10 cellular contexts compared by ENCODE assay signal in genomic region chr1:38027201-38028104, GRCh38. TPM values are rescaled to one million over a fixed set of nuclear protein-coding genes. Genes with fewer than 3 reads are reported as not detected.
DNase-seq lines count a peak whose midpoint lies in the region; ATAC-seq and TF ChIP-seq lines count a peak whose summit lies in the region.
"Had no signal": no experiment of that assay in that cellular context is flagged by ENCODE, and none has a peak within 500 bp of the region (broad histone marks: within the 10 kb centered on the region; RNA-seq: fewer than 3 reads in every experiment).

No MANE protein-coding gene starts in this region.

- H3F3A ChIP-seq in MM.1S (ENCODE audit: insufficient read depth, low read length): peaks cover 40% of the 10 kb centered on the region

- ATAC-seq in mucosa of descending colon: no peak

- H3K9ac ChIP-seq in MM.1S (ENCODE audit: low read length): peak overlapping the region; percentile 28; the same call in 1 of the 2 replicates

- H3K4me3 ChIP-seq in MM.1S (ENCODE audit: low read length) (peak overlapping the region; percentile 13), skin epidermis (peak overlapping the region in 1 of 7 experiments; percentile 7), mucosa of descending colon (no peak overlapping the region)

- peak overlapping the region; percentile 95 for H3K27ac Mint-ChIP-seq in activated CD4-positive, alpha-beta T cell treated with anti-CD3 and anti-CD28 coated beads, Interleukin-2, amount 10 ng/mL, durations not matched to agents 24 days and 14 days
- H3K27ac Mint-ChIP-seq in activated CD4-positive, alpha-beta T cell treated with anti-CD3 and anti-CD28 coated beads, Interleukin-2, amount 10 ng/mL, durations not matched to agents 7 days and 5 days: no peak overlapping the region
- peak overlapping the region in 3 of 5 experiments; percentile 22 to 91 (median 82) for H3K27ac Mint-ChIP-seq in brain

- intact Hi-C loops in activated CD4-positive, alpha-beta T cell treated with anti-CD3 and anti-CD28 coated beads, Interleukin-2, amount 10 ng/mL, durations not matched to agents 24 days and 14 days (cut with micrococcal nuclease): loop anchor here (1.0 to 10.0 kb wide), 5 partner anchors 15 to 560 kb away; partner anchors contain the start of gene UTP11
- intact Hi-C loops in mucosa of descending colon (cut with DNase I, micrococcal nuclease): no loop called here

- H3K27me3 ChIP-seq in MM.1S (replicated peaks; ENCODE audit: insufficient read depth, low read length): no peaks in the 10 kb centered on the region

- H3K27me3 Mint-ChIP-seq in activated CD4-positive, alpha-beta T cell treated with anti-CD3 and anti-CD28 coated beads, Interleukin-2, amount 10 ng/mL, durations not matched to agents 24 days and 14 days: no peaks in the 10 kb centered on the region
- no peaks in the 10 kb centered on the region for H3K27me3 Mint-ChIP-seq in activated CD4-positive, alpha-beta T cell treated with anti-CD3 and anti-CD28 coated beads, Interleukin-2, amount 10 ng/mL, durations not matched to agents 7 days and 5 days
- no peaks in the 10 kb centered on the region for H3K27me3 Mint-ChIP-seq in brain

- H3K9me3 Mint-ChIP-seq in activated CD4-positive, alpha-beta T cell treated with anti-CD3 and anti-CD28 coated beads, Interleukin-2, amount 10 ng/mL, durations not matched to agents 24 days and 14 days: no peaks in the 10 kb centered on the region
- H3K9me3 Mint-ChIP-seq in activated CD4-positive, alpha-beta T cell treated with anti-CD3 and anti-CD28 coated beads, Interleukin-2, amount 10 ng/mL, durations not matched to agents 7 days and 5 days: no peaks in the 10 kb centered on the region
- no peaks in the 10 kb centered on the region for H3K9me3 Mint-ChIP-seq in brain

- peak overlapping the region; percentile 66 for H3K4me3 Mint-ChIP-seq in activated CD4-positive, alpha-beta T cell treated with anti-CD3 and anti-CD28 coated beads, Interleukin-2, amount 10 ng/mL, durations not matched to agents 24 days and 14 days
- no peak overlapping the region for H3K4me3 Mint-ChIP-seq in activated CD4-positive, alpha-beta T cell treated with anti-CD3 and anti-CD28 coated beads, Interleukin-2, amount 10 ng/mL, durations not matched to agents 7 days and 5 days
- H3K4me3 Mint-ChIP-seq in brain: no peak overlapping the region

- H3K4me2 ChIP-seq in MM.1S (ENCODE audit: low read depth, low read length): peak overlapping the region; percentile 74

- CTCF ChIA-PET in activated CD4-positive, alpha-beta T cell treated with anti-CD3 and anti-CD28 coated beads, Interleukin-2, amount 10 ng/mL, durations not matched to agents 7 days and 5 days (lab: Charles Lee): interaction anchor here (0.5 to 2.3 kb wide), 7 partner anchors 9 to 508 kb away, joined by 3 to 7 read pairs (median 3); no protein-coding TSS in a partner anchor

- peak overlapping the region; percentile 90; the same call in 1 of the 2 replicates for H3K27ac ChIP-seq in MM.1S (ENCODE audit: low read length)
- peak overlapping the region in 16 of 21 experiments; percentile 11 to 93 (median 74) for H3K27ac ChIP-seq in skin epidermis

- H3K9me3 ChIP-seq in MM.1S (replicated peaks; ENCODE audit: insufficient read depth, low read length) (no peaks in the 10 kb centered on the region), mucosa of descending colon (no peaks in the 10 kb centered on the region)

- H3K9me2 ChIP-seq in MM.1S (replicated peaks; ENCODE audit: insufficient read depth, low read length): no peaks in the 10 kb centered on the region

- POLR2A ChIA-PET in activated CD4-positive, alpha-beta T cell treated with anti-CD3 and anti-CD28 coated beads, Interleukin-2, amount 10 ng/mL, durations not matched to agents 7 days and 5 days (lab: Charles Lee): no interaction called here

- H2AFZ ChIP-seq in MM.1S (ENCODE audit: low read length): 0 out of 2 replicates have a peak overlapping the region, but pooled peaks have one; percentile 36

- H3K79me2 ChIP-seq in MM.1S (ENCODE audit: low read length): no peaks in the 10 kb centered on the region

- H3K36me3 Mint-ChIP-seq in activated CD4-positive, alpha-beta T cell treated with anti-CD3 and anti-CD28 coated beads, Interleukin-2, amount 10 ng/mL, durations not matched to agents 24 days and 14 days (ENCODE audit: low read depth): peaks cover 37% of the 10 kb centered on the region
- peaks cover 13% of the 10 kb centered on the region for H3K36me3 Mint-ChIP-seq in activated CD4-positive, alpha-beta T cell treated with anti-CD3 and anti-CD28 coated beads, Interleukin-2, amount 10 ng/mL, durations not matched to agents 7 days and 5 days (ENCODE audit: low read depth)
- H3K36me3 Mint-ChIP-seq in brain: peaks cover 24% of the 10 kb centered on the region

- H3K36me3 ChIP-seq in MM.1S (replicated peaks; ENCODE audit: insufficient read depth, low read length) (no peaks in the 10 kb centered on the region; the same call in 1 of the 2 replicates), mucosa of descending colon (ENCODE audit: low read depth) (no peaks in the 10 kb centered on the region)

- TF ChIP-seq CTCF in MM.1S (IDR thresholded peaks at IDR 0.05; ENCODE audit: low read length): no peak
- no peak for TF ChIP-seq CTCF in brain (conservative IDR thresholded peaks at IDR 0.05)
- TF ChIP-seq CTCF in mucosa of descending colon (IDR thresholded peaks at IDR 0.05): no peak

- peaks cover 51% of the 10 kb centered on the region for H3K4me1 Mint-ChIP-seq in activated CD4-positive, alpha-beta T cell treated with anti-CD3 and anti-CD28 coated beads, Interleukin-2, amount 10 ng/mL, durations not matched to agents 24 days and 14 days
- H3K4me1 Mint-ChIP-seq in activated CD4-positive, alpha-beta T cell treated with anti-CD3 and anti-CD28 coated beads, Interleukin-2, amount 10 ng/mL, durations not matched to agents 7 days and 5 days: peaks cover 47% of the 10 kb centered on the region
- peaks cover 54% of the 10 kb centered on the region for H3K4me1 Mint-ChIP-seq in brain

- H3K4me1 ChIP-seq in MM.1S (ENCODE audit: low read length): peaks cover 50% of the 10 kb centered on the region
- H3K4me1 ChIP-seq in mucosa of descending colon (ENCODE audit: low read depth): peaks cover 13% of the 10 kb centered on the region

- no peaks in the 10 kb centered on the region for H4K20me1 ChIP-seq in MM.1S (ENCODE audit: insufficient read depth, low read length)

- DNase-seq in activated CD4-positive, alpha-beta T cell treated with anti-CD3 and anti-CD28 coated beads, Interleukin-2, amount 10 ng/mL, durations not matched to agents 24 days and 14 days: no peak
- DNase-seq in activated CD4-positive, alpha-beta T cell treated with anti-CD3 and anti-CD28 coated beads, Interleukin-2, amount 10 ng/mL, durations not matched to agents 7 days and 5 days: no peak
- DNase-seq in MM.1S (no peak), mucosa of descending colon (no peak), SHP77 treated with DMSO at 0.1 percent for 48 hours (lab: John Stamatoyannopoulos, UW) (no peak)
- no peak for DNase-seq in stimulated activated CD4-positive, alpha-beta T cell treated with anti-CD3 and anti-CD28 coated beads, Interleukin-15, amount 100 ng/mL, for 24 hours
- DNase-seq: GF-D8 had no signal

RNA-seq across cellular contexts. Expression of gene UTP11, which starts 14.9 kb away (rescaled TPM):
- 99.5 and 111 TPM in 2 replicates for total RNA-seq in activated CD4-positive, alpha-beta T cell treated with anti-CD3 and anti-CD28 coated beads, Interleukin-2, amount 10 ng/mL, durations not matched to agents 24 days and 14 days
- total RNA-seq in activated CD4-positive, alpha-beta T cell treated with anti-CD3 and anti-CD28 coated beads, Interleukin-2, amount 10 ng/mL, durations not matched to agents 7 days and 5 days: 10 to 100 TPM; 33.0 to 34.8 TPM
- 29.6 TPM for polyA plus RNA-seq in brain (ENCODE audit: insufficient read depth, low read depth, low replicate concordance)
- total RNA-seq in mucosa of descending colon: 10 to 100 TPM; 13.7 to 35.7 (median 15.3) TPM

RNA-seq across cellular contexts. Expression of gene POU3F1, which starts 19.1 kb away (rescaled TPM):
- 1.4 and 1.5 TPM in 2 replicates for total RNA-seq in activated CD4-positive, alpha-beta T cell treated with anti-CD3 and anti-CD28 coated beads, Interleukin-2, amount 10 ng/mL, durations not matched to agents 24 days and 14 days
- total RNA-seq in activated CD4-positive, alpha-beta T cell treated with anti-CD3 and anti-CD28 coated beads, Interleukin-2, amount 10 ng/mL, durations not matched to agents 7 days and 5 days: not detected
- 0.81 TPM for polyA plus RNA-seq in brain (ENCODE audit: insufficient read depth, low read depth, low replicate concordance)
- not detected for total RNA-seq in mucosa of descending colon
- polyA plus RNA-seq: AG04450 had no signal

RNA-seq across cellular contexts. Expression of gene FHL3, which starts 22.1 kb away (rescaled TPM):
- total RNA-seq in activated CD4-positive, alpha-beta T cell treated with anti-CD3 and anti-CD28 coated beads, Interleukin-2, amount 10 ng/mL, durations not matched to agents 24 days and 14 days: 40.8 and 41.9 TPM in 2 replicates
- 1 to 10 TPM; 9.8 to 9.9 TPM for total RNA-seq in activated CD4-positive, alpha-beta T cell treated with anti-CD3 and anti-CD28 coated beads, Interleukin-2, amount 10 ng/mL, durations not matched to agents 7 days and 5 days
- 12.8 TPM for polyA plus RNA-seq in brain (ENCODE audit: insufficient read depth, low read depth, low replicate concordance)
- 10 to 100 TPM in 1 of 3 donors, 1 to 10 TPM in 2; 2.0 to 34.1 (median 8.7) TPM for total RNA-seq in mucosa of descending colon

RNA-seq across cellular contexts. Expression of gene SF3A3, which starts 37.6 kb away (rescaled TPM):
- 132 and 144 TPM in 2 replicates for total RNA-seq in activated CD4-positive, alpha-beta T cell treated with anti-CD3 and anti-CD28 coated beads, Interleukin-2, amount 10 ng/mL, durations not matched to agents 24 days and 14 days
- 100 to 1,000 TPM in 1 of 2 experiments, 10 to 100 TPM in 1; 80.9 to 110 TPM for total RNA-seq in activated CD4-positive, alpha-beta T cell treated with anti-CD3 and anti-CD28 coated beads, Interleukin-2, amount 10 ng/mL, durations not matched to agents 7 days and 5 days
- 88.2 TPM for polyA plus RNA-seq in brain (ENCODE audit: insufficient read depth, low read depth, low replicate concordance)
- total RNA-seq in mucosa of descending colon: 10 to 100 TPM; 38.3 to 47.1 (median 44.7) TPM
